Comparison of ENCODE assay signal across 1 cellular context in the genomic region with DNA sequence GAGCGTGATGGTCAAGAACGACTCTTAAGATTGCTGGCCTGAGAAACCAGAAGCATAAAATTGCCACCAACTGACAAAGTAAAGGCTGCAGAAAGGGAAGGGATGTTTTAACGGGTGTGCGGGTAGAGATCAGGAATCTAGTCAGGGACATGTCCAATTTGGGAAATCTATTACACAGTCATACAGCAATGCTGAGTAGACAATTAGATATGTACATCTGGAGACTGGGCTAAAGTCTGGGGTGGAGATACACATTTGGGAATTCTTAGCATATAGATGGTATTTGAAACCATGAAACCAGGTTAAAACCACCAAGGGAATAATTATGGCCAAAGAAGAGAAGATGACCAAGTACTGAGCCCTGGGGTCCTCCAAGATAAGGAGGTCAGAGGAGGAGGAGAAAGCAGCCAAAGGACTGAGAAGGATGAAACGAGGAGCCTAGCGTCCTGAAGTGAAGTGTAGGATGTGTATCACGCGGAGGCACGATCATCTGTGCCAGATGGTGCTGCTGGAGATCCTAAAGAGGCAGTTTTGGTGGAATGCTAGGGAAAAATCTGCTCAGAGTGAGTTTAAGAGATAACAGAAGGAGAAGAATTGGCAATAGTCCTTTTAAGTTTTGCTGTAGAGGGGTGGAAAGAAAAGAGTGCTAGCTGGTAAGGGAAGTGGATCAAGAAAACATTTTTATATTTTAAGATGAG.
TF ChIP-seq lines count a peak whose summit lies in the region.

No MANE protein-coding gene starts in this region.

TF ChIP-seq in WTC11, 78 proteins besides CTCF, POLR2A, EP300 and RAD21 (continued from another document):
- TF ChIP-seq NR3C1 (CRISPR knock-in tag; conservative IDR thresholded peaks at IDR 0.05; ENCODE audit: low read depth) (no peak), ZNF671 (CRISPR knock-in tag; IDR thresholded peaks at IDR 0.05) (no peak), MYBL2 (CRISPR knock-in tag; IDR thresholded peaks at IDR 0.05) (no peak)
